8 cellular contexts compared by ENCODE assay signal in the genomic region with DNA sequence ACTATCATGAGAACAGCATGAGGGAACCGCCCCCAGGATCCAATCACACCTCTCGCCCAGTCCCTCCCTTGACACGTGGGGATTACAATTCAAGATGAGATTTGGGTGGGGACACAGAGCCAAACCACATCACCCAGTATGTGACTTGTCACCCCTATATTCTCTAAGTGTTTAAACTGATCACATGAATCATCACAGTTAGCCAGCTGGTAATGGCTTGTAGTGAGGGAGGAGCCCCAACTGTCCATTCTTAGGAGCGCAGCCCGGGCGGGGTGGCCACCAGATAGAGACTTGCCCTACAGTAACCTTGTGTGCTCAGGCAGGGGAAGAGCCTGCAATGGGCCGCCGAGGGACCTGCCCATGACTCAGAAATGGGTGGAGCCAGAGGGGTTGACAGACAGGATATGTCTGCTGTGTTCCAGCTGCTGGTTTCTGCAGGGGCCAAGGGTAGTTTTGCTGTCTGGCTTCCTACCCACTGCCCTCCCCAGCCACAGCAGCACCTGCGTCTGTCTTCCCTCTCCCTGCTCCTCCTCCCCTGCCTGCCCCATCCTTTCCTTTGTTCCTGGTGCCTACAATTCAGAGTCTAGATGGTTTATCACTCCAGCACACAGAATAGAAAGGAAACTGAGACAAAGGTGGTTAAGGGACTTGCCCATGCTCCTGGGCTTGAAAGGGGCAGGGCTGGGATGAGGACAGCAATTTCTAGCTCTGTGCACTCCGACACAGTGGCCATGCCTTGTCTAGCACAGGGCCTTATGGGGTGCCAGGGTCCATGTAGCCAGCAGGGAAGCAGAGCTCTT. TPM values are rescaled to one million over a fixed set of nuclear protein-coding genes. Genes with fewer than 3 reads are reported as not detected.
DNase-seq lines count a peak whose midpoint lies in the region; ATAC-seq and TF ChIP-seq lines count a peak whose summit lies in the region.

No MANE protein-coding gene starts in this region.

- CTCF ChIA-PET in BJ (lab: Yijun Ruan, JAX): interaction anchor here (0.8 kb wide), 1 partner anchor 31 kb away, joined by 3 read pairs; no protein-coding TSS in a partner anchor

- peaks cover 64% of the 10 kb centered on the region for H3K4me1 Mint-ChIP-seq in activated T-helper 2 cell treated with anti-CD3 and anti-CD28 coated beads, Interferon-gamma antibody, Interleukin-2, Interleukin-4, amounts not matched to agents 10 μg/mL and 5 μg/mL and 100 μg/mL, durations not matched to agents 14 hours and 24 hours and 36 hours (ENCODE audit: low read depth)
- peaks cover 18% of the 10 kb centered on the region for H3K4me1 Mint-ChIP-seq in type B pancreatic cell (ENCODE audit: unreplicated experiment)

- H3K9me3 Mint-ChIP-seq in activated T-helper 2 cell treated with anti-CD3 and anti-CD28 coated beads, Interferon-gamma antibody, Interleukin-2, Interleukin-4, amounts not matched to agents 10 μg/mL and 5 μg/mL and 100 μg/mL, durations not matched to agents 14 hours and 24 hours and 36 hours: no peaks in the 10 kb centered on the region
- no peaks in the 10 kb centered on the region for H3K9me3 Mint-ChIP-seq in type B pancreatic cell

- TF ChIP-seq CTCF in BJ (IDR thresholded peaks at IDR 0.05; ENCODE audit: insufficient read depth, low read depth, low read length) (no peak), foreskin keratinocyte (conservative IDR thresholded peaks at IDR 0.05) (peak; percentile 14), type B pancreatic cell (conservative IDR thresholded peaks at IDR 0.05) (no peak)

- POLR2A ChIA-PET in BJ (lab: Charles Lee): no interaction called here

- H3K4me3 Mint-ChIP-seq in activated T-helper 2 cell treated with anti-CD3 and anti-CD28 coated beads, Interferon-gamma antibody, Interleukin-2, Interleukin-4, amounts not matched to agents 10 μg/mL and 5 μg/mL and 100 μg/mL, durations not matched to agents 14 hours and 24 hours and 36 hours (ENCODE audit: low read depth): peak overlapping the region; percentile 1
- H3K4me3 Mint-ChIP-seq in type B pancreatic cell: no peak overlapping the region

- peak; percentile 1 for DNase-seq in BJ (ENCODE audit: low read depth)
- peak; percentile 84 for DNase-seq in GM19238 (ENCODE audit: insufficient read length, low spot score)
- peak; percentile 81 for DNase-seq in RKO (ENCODE audit: low spot score)
- DNase-seq in activated T-helper 2 cell treated with anti-CD3 and anti-CD28 coated beads, Interferon-gamma antibody, Interleukin-2, Interleukin-4, amounts not matched to agents 10 μg/mL and 5 μg/mL and 100 μg/mL, durations not matched to agents 14 hours and 24 hours and 36 hours (ENCODE audit: low spot score): peak; percentile 86
- peak; percentile 92 to 94 for DNase-seq in foreskin keratinocyte
- DNase-seq in posterior vena cava (ENCODE audit: low spot score): peak; percentile 97
- no peak for DNase-seq in type B pancreatic cell (ENCODE audit: extremely low spot score, unreplicated experiment)

- H3K4me1 ChIP-seq in foreskin keratinocyte: peaks cover 5% of the 10 kb centered on the region

- no peaks in the 10 kb centered on the region for H3K36me3 ChIP-seq in BJ (ENCODE audit: control insufficient read depth, insufficient read depth, low read length)

- peaks cover 30% of the 10 kb centered on the region for H3K36me3 Mint-ChIP-seq in activated T-helper 2 cell treated with anti-CD3 and anti-CD28 coated beads, Interferon-gamma antibody, Interleukin-2, Interleukin-4, amounts not matched to agents 10 μg/mL and 5 μg/mL and 100 μg/mL, durations not matched to agents 14 hours and 24 hours and 36 hours (ENCODE audit: low read depth)
- H3K36me3 Mint-ChIP-seq in type B pancreatic cell: no peaks in the 10 kb centered on the region

- H3K27me3 Mint-ChIP-seq in activated T-helper 2 cell treated with anti-CD3 and anti-CD28 coated beads, Interferon-gamma antibody, Interleukin-2, Interleukin-4, amounts not matched to agents 10 μg/mL and 5 μg/mL and 100 μg/mL, durations not matched to agents 14 hours and 24 hours and 36 hours (ENCODE audit: low read depth): no peaks in the 10 kb centered on the region
- H3K27me3 Mint-ChIP-seq in type B pancreatic cell: peaks cover 22% of the 10 kb centered on the region

- peak overlapping the region; percentile 13 for H3K27ac ChIP-seq in foreskin keratinocyte

- H3K27me3 ChIP-seq in BJ (ENCODE audit: control insufficient read depth, insufficient read depth, low read length) (peaks cover 11% of the 10 kb centered on the region), foreskin keratinocyte (no peaks in the 10 kb centered on the region)

- intact Hi-C loops in activated T-helper 2 cell treated with anti-CD3 and anti-CD28 coated beads, Interferon-gamma antibody, Interleukin-2, Interleukin-4, amounts not matched to agents 10 μg/mL and 5 μg/mL and 100 μg/mL, durations not matched to agents 14 hours and 24 hours and 36 hours (cut with micrococcal nuclease): loop anchor here (1.0 kb wide), 1 partner anchor 8 kb away; no protein-coding TSS in a partner anchor
- intact Hi-C loops in posterior vena cava (cut with DNase I): no loop called here

- ATAC-seq in HG03196 (IDR thresholded peaks at IDR 0.05; ENCODE audit: unreplicated experiment) (peak; percentile 85), foreskin keratinocyte (peak; percentile 94)

- peak overlapping the region; percentile 77 for H3K27ac Mint-ChIP-seq in activated T-helper 2 cell treated with anti-CD3 and anti-CD28 coated beads, Interferon-gamma antibody, Interleukin-2, Interleukin-4, amounts not matched to agents 10 μg/mL and 5 μg/mL and 100 μg/mL, durations not matched to agents 14 hours and 24 hours and 36 hours
- H3K27ac Mint-ChIP-seq in type B pancreatic cell: peak overlapping the region; percentile 79

- H3K4me3 ChIP-seq in BJ (ENCODE audit: low read depth, low read length): no peak overlapping the region

RNA-seq across cellular contexts. Expression of a gene that starts 9.2 kb away (rescaled TPM):
- 0.15 and 0.29 TPM in 2 replicates for polyA plus RNA-seq in BJ (2011; rRNA removed)
- polyA minus RNA-seq in BJ (2011; rRNA and poly(A)+ RNA removed): not detected in 2 replicates
- total RNA-seq in activated T-helper 2 cell treated with anti-CD3 and anti-CD28 coated beads, Interferon-gamma antibody, Interleukin-2, Interleukin-4, amounts not matched to agents 10 μg/mL and 5 μg/mL and 100 μg/mL, durations not matched to agents 14 hours and 24 hours and 36 hours: 5.7 and 8.0 TPM in 2 replicates
- 2.3 and 4.4 TPM in 2 replicates for total RNA-seq in foreskin keratinocyte
- 1.5 and 2.5 TPM in 2 replicates for polyA plus RNA-seq in foreskin keratinocyte
- total RNA-seq in posterior vena cava: 10 to 100 TPM; 11.8 to 12.4 TPM
- 6.2 and 8.4 TPM in 2 replicates for total RNA-seq in type B pancreatic cell (ENCODE audit: low replicate concordance)
